ENCODE assay signal across 24 cellular contexts in genomic region chr9:130831077-130831476, GRCh38. TPM values are rescaled to one million over a fixed set of nuclear protein-coding genes. Genes with fewer than 3 reads are reported as not detected.
DNase-seq lines count a peak whose midpoint lies in the region; ATAC-seq, FAIRE-seq and TF ChIP-seq lines count a peak whose summit lies in the region.
"Had no signal": no experiment of that assay in that cellular context is flagged by ENCODE, and none has a peak within 500 bp of the region (broad histone marks: within the 10 kb centered on the region; RNA-seq: fewer than 3 reads in every experiment).

No MANE protein-coding gene starts in this region.

- no peak overlapping the region for H2BK5ac ChIP-seq in mesenchymal stem cell (ENCODE audit: low read depth, low read length, poor library complexity, severe bottlenecking)

- H2AK5ac ChIP-seq in mesenchymal stem cell (ENCODE audit: low read length, severe bottlenecking) = peak overlapping the region; percentile 23

- no peak overlapping the region for H4K8ac ChIP-seq in mesenchymal stem cell (ENCODE audit: low read length)

- TF ChIP-seq CTCF in K562 (IDR thresholded peaks at IDR 0.05 in 2 of 3, conservative IDR thresholded peaks at IDR 0.05 in 1 of 3; ENCODE audit: insufficient read depth in 2 of 3, low read depth in 1 of 3, low read length in 3 of 3) (no peak), vagina (IDR thresholded peaks at IDR 0.05) (no peak)

- H3K4me3 Mint-ChIP-seq in effector memory CD8-positive, alpha-beta T cell = no peak overlapping the region
- H3K4me3 Mint-ChIP-seq: CD4-positive, alpha-beta T cell; CD8-positive, alpha-beta T cell had no signal

- no peak overlapping the region for H2BK120ac ChIP-seq in mesenchymal stem cell (ENCODE audit: low read depth, low read length)

- H3K79me2 ChIP-seq in K562 (ENCODE audit: control insufficient read depth, insufficient read depth, low read length) = no peaks in the 10 kb centered on the region

- H3K4me1 Mint-ChIP-seq in effector memory CD8-positive, alpha-beta T cell (ENCODE audit: low read depth in 2 of 2) = peaks cover 13 to 26% of the 10 kb centered on the region in 2 donors

- peaks cover 9% of the 10 kb centered on the region for H3K79me1 ChIP-seq in mesenchymal stem cell (replicated peaks; ENCODE audit: low read length, poor library complexity, severe bottlenecking)

- no peak overlapping the region for H3K4ac ChIP-seq in mesenchymal stem cell (ENCODE audit: low read depth in 1 of 2, low read length in 2 of 2)

- peaks cover 7% of the 10 kb centered on the region; the same call in 1 of the 2 replicates for H3K9me3 ChIP-seq in K562 (replicated peaks; ENCODE audit: control insufficient read depth, insufficient read depth, low read depth, low read length)
- H3K9me3 ChIP-seq in mesenchymal stem cell (ENCODE audit: control insufficient read depth, low read length) = no peaks in the 10 kb centered on the region
- no peaks in the 10 kb centered on the region for H3K9me3 ChIP-seq in vagina
- H3K9me3 ChIP-seq: BE2C had no signal

- FAIRE-seq in K562 (lab: Jason Lieb, UNC) = no peak
- FAIRE-seq: A204.1, D721Med, G401.6, GM12891, GM18507 had no signal

- H3K4me2 ChIP-seq in K562 (ENCODE audit: insufficient read depth, low read length) (no peak overlapping the region), mesenchymal stem cell (ENCODE audit: low read length, poor library complexity, severe bottlenecking) (no peak overlapping the region)
- H3K4me2 ChIP-seq: BLaER1 had no signal

- no peaks in the 10 kb centered on the region for H4K20me1 ChIP-seq in K562 (replicated peaks; ENCODE audit: control insufficient read depth, insufficient read depth, low read length)

- H3K23ac ChIP-seq in mesenchymal stem cell (ENCODE audit: low read length in 2 of 2) = no peak overlapping the region

- no peak for TF ChIP-seq EP300 in K562 (IDR thresholded peaks at IDR 0.05; ENCODE audit: low read length)

- H4K91ac ChIP-seq in mesenchymal stem cell (ENCODE audit: low read length) = peak overlapping the region; percentile 39

- intact Hi-C loops in K562 (cut with micrococcal nuclease) (no loop called here), vagina (cut with DNase I) (no loop called here)

- H2AFZ ChIP-seq in K562 (ENCODE audit: low read depth, low read length) (no peak overlapping the region), mesenchymal stem cell (ENCODE audit: low read depth, low read length) (no peak overlapping the region)

- peak overlapping the region; percentile 8 to 81 for H3K27ac Mint-ChIP-seq in effector memory CD8-positive, alpha-beta T cell
- H3K27ac Mint-ChIP-seq: CD4-positive, alpha-beta T cell; CD8-positive, alpha-beta T cell had no signal

- POLR2A ChIA-PET in K562 (lab: Yijun Ruan, JAX) = interaction anchor here (0.6 to 10.2 kb wide), 23 partner anchors 9 to 294 kb away, joined by 3 to 160 read pairs (median 4); partner anchors contain the start of gene NUP214

- peaks cover 17% of the 10 kb centered on the region for H3K36me3 Mint-ChIP-seq in effector memory CD8-positive, alpha-beta T cell (ENCODE audit: insufficient read depth)

- no peaks in the 10 kb centered on the region for H3K9me1 ChIP-seq in K562 (ENCODE audit: control insufficient read depth, insufficient read depth, low read length)

- no peak overlapping the region for H3K14ac ChIP-seq in mesenchymal stem cell (ENCODE audit: low read length in 2 of 2)

- no peaks in the 10 kb centered on the region for H3K9me3 Mint-ChIP-seq in effector memory CD8-positive, alpha-beta T cell
- H3K9me3 Mint-ChIP-seq: CD8-positive, alpha-beta T cell had no signal

- H3K27ac ChIP-seq in K562 (ENCODE audit: extremely low read depth, low read depth, low read length) (no peak overlapping the region), mesenchymal stem cell (ENCODE audit: low read length, poor library complexity, severe bottlenecking) (no peak overlapping the region), vagina (peak overlapping the region; percentile 62)
- H3K27ac ChIP-seq: BLaER1 had no signal

- no peak for ATAC-seq in K562
- ATAC-seq in effector memory CD8-positive, alpha-beta T cell (replicated peaks) = no peak
- ATAC-seq in HG03565 (IDR thresholded peaks at IDR 0.05; ENCODE audit: unreplicated experiment) = no peak
- ATAC-seq in HG03378 (IDR thresholded peaks at IDR 0.05; ENCODE audit: unreplicated experiment) = no peak
- ATAC-seq: CD8-positive, alpha-beta T cell had no signal

- TF ChIP-seq POLR2A in K562 (conservative IDR thresholded peaks at IDR 0.05) (no peak), vagina (IDR thresholded peaks at IDR 0.05) (no peak)

- no TSS peak for BruUV-seq in K562 (replicated peaks; lab: Mats Ljungman, UMichigan)

- H3K27me3 Mint-ChIP-seq in effector memory CD8-positive, alpha-beta T cell = no peaks in the 10 kb centered on the region
- H3K27me3 Mint-ChIP-seq: CD4-positive, alpha-beta T cell had no signal

- no peak overlapping the region for H3K9ac ChIP-seq in K562 (ENCODE audit: insufficient read depth in 1 of 2, low read depth in 2 of 2, low read length in 2 of 2)
- no peak overlapping the region for H3K9ac ChIP-seq in mesenchymal stem cell (ENCODE audit: low read length)
- H3K9ac ChIP-seq: BLaER1 had no signal

- no peak overlapping the region for H2BK15ac ChIP-seq in mesenchymal stem cell (ENCODE audit: low read depth, poor library complexity, severe bottlenecking)

- no peaks in the 10 kb centered on the region for H3K27me3 ChIP-seq in K562 (ENCODE audit: control insufficient read depth in 2 of 2, insufficient read depth in 2 of 2, low read length in 2 of 2)
- no peaks in the 10 kb centered on the region for H3K27me3 ChIP-seq in mesenchymal stem cell (ENCODE audit: control insufficient read depth in 1 of 2, insufficient read depth in 1 of 2, low read length in 2 of 2)
- H3K27me3 ChIP-seq in vagina = no peaks in the 10 kb centered on the region
- H3K27me3 ChIP-seq: BE2C, BLaER1 had no signal

- peak in 2 of 4 experiments; percentile 63 to 66 for DNase-seq in K562 (ENCODE audit: extremely low read depth in 1 of 4, low spot score in 3 of 4)
- DNase-seq in effector memory CD8-positive, alpha-beta T cell = no peak
- DNase-seq in mesenchymal stem cell = no peak
- no peak for DNase-seq in vagina (ENCODE audit: extremely low spot score in 2 of 2)
- no peak for DNase-seq in NCI-H146 treated with DMSO at 0.1 percent for 48 hours (lab: John Stamatoyannopoulos, UW; ENCODE audit: unreplicated experiment)
- DNase-seq in NCI-H2171 (lab: John Stamatoyannopoulos, UW) = no peak
- DNase-seq: 8988T; ACHN; BE2C; C1 segment of cervical spinal cord; Caco-2; Calu3; CD4-positive, alpha-beta T cell; CD8-positive, alpha-beta T cell; DMS79 treated with DMSO at 0.1 percent for 48 hours; GF-D8 had no signal

- H2BK12ac ChIP-seq in mesenchymal stem cell (ENCODE audit: low read length in 2 of 2) = no peak overlapping the region

- H3K4me3 ChIP-seq in K562 (no peak overlapping the region), mesenchymal stem cell (ENCODE audit: insufficient read depth in 1 of 2, low read depth in 1 of 2, low read length in 2 of 2) (no peak overlapping the region), vagina (no peak overlapping the region)
- H3K4me3 ChIP-seq: BLaER1 had no signal

- TF ChIP-seq RAD21 in K562 (CRISPR knock-in tag; conservative IDR thresholded peaks at IDR 0.05 in 1 of 2, IDR thresholded peaks at IDR 0.05 in 1 of 2) = no peak

- peaks cover 33% of the 10 kb centered on the region; the same call in 2 of the 3 replicates for H3K36me3 ChIP-seq in K562 (ENCODE audit: control insufficient read depth, insufficient read depth, low read length)
- H3K36me3 ChIP-seq in mesenchymal stem cell (ENCODE audit: control insufficient read depth in 1 of 2, insufficient read depth in 2 of 2, low read depth in 1 of 2, low read length in 2 of 2) = no peaks in the 10 kb centered on the region
- no peaks in the 10 kb centered on the region for H3K36me3 ChIP-seq in vagina
- H3K36me3 ChIP-seq: BE2C had no signal

- H3K18ac ChIP-seq in mesenchymal stem cell (ENCODE audit: low read depth in 1 of 2, low read length in 2 of 2) = no peak overlapping the region

- in situ Hi-C loops in K562 (cut with MboI) = no loop called here

- H3K4me1 ChIP-seq in K562 (replicated peaks in 1 of 2; ENCODE audit: control insufficient read depth in 2 of 2, insufficient read depth in 2 of 2, low read length in 2 of 2) = peaks cover 0 to 11% of the 10 kb centered on the region in 2 experiments; a peak in 2 of 5 replicates
- H3K4me1 ChIP-seq in mesenchymal stem cell (ENCODE audit: control insufficient read depth, insufficient read depth, low read depth, low read length) = peaks cover 13% of the 10 kb centered on the region
- H3K4me1 ChIP-seq in vagina = peaks cover 36% of the 10 kb centered on the region

- CTCF ChIA-PET in K562 (lab: Yijun Ruan, JAX; ENCODE audit: low intra/inter-chr PET ratio) = interaction anchor here (0.8 to 1.4 kb wide), 3 partner anchors 35 to 60 kb away, joined by 3 to 4 read pairs (median 3); no protein-coding TSS in a partner anchor

TF ChIP-seq in K562, 482 proteins besides CTCF, POLR2A, EP300 and RAD21 (continues in another document):
- no peak for TF ChIP-seq FOXJ3 (CRISPR knock-in tag; IDR thresholded peaks at IDR 0.05)

RNA-seq across cellular contexts. Expression of gene ABL1, which starts 4.0 kb away (rescaled TPM):
- 105 and 142 TPM in 2 replicates for total RNA-seq in K562 (2011; cell fraction: chromatin; rRNA removed; ENCODE audit: low replicate concordance)
- total RNA-seq in K562 (2011; cell fraction: nucleolus; rRNA removed) = 81.7 and 83.9 TPM in 2 replicates
- 75.2 and 77.0 TPM in 2 replicates for total RNA-seq in K562 (2011; cell fraction: nucleoplasm; rRNA removed)
- total RNA-seq in K562 (2014; rRNA removed) = 45.1 and 61.3 TPM in 2 replicates
- 28.6 and 30.2 TPM in 2 replicates for total RNA-seq in K562 (2014; rRNA removed; fragmentation: Illumina TruSeq; extraction: Trizol)
- total RNA-seq in K562 (2015; rRNA removed; fragmentation: Illumina TruSeq; extraction: Trizol) = 37.8 and 41.0 TPM in 2 replicates
- total RNA-seq in K562 (2021) = 124 and 130 TPM in 2 replicates
- polyA plus RNA-seq in K562 (2011; rRNA removed) = 26.0 and 35.7 TPM in 2 replicates
- 44.5 and 48.8 TPM in 2 replicates for polyA plus RNA-seq in K562 (2011; cell fraction: cytosol; rRNA removed)
- polyA plus RNA-seq in K562 (2011; cell fraction: nucleus; rRNA removed) = 51.1 and 57.1 TPM in 2 replicates
- 65.2 and 79.7 TPM in 2 replicates for polyA plus RNA-seq in K562 (2012)
- polyA plus RNA-seq in K562 (2014; fragmentation: Illumina TruSeq; extraction: Trizol) = 64.0 and 77.9 TPM in 2 replicates
- 1 to 10 TPM; 1.5 to 1.6 TPM for polyA plus RNA-seq in K562 (2014; fragmentation: Nextera tagmentation; extraction: Ambion mirVana)
- 59.7 and 60.0 TPM in 2 replicates for polyA plus RNA-seq in K562 (2014; rRNA removed)
- polyA minus RNA-seq in K562 (2011; rRNA and poly(A)+ RNA removed) = 64.2 and 66.3 TPM in 2 replicates
- 93.5 and 149 TPM in 2 replicates for polyA minus RNA-seq in K562 (2011; cell fraction: cytosol; rRNA and poly(A)+ RNA removed)
- polyA minus RNA-seq in K562 (2011; cell fraction: nucleus; rRNA and poly(A)+ RNA removed) = 21.7 and 40.1 TPM in 2 replicates
- polyA plus RNA-seq in mesenchymal stem cell (2013, experiment 1 of 2) = 49.4 TPM
- 49.9 TPM for polyA plus RNA-seq in mesenchymal stem cell (2013, experiment 2 of 2)
- 68.5 TPM for total RNA-seq in vagina
